Comparison of ENCODE assay signal across 15 cellular contexts in the genomic region with DNA sequence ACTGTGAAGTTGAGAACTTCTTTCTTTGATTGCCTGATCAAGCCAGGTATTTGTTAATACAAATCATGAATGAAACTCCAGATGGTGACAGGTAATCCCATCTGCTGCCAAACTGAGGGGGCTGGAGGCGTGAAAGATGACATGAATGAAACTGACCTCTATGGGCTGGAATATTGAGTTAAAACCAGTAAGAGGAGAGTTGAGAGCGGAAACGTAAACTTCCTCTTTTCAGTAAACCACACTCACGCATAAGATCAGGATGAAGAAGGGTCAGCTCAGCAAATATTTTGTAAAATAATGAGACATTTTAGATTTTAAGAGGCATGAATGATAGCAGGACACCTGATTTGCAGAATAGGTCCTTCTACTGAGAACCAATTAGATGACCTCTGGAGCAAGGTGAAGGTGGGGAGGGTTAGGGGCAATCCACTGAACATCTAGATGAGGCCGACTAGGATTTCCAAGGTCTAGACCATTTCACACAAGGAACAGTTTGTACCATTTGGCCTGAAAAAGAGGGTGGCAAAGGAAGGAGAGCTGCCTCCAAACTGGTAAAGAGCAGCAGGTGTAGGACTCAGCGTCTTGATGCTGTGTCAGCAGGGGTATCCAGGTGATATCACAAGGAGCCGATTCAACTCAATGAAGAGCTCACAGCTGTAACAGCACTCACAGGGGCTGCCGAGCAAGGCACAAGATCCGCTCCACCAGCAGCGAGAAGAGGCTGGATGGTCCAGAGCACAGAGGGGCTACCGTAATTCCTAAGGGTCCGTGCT.
A peak's percentile ranks its signal among the peaks of the same experiment; 100 is the strongest.
DNase-seq lines count a peak whose midpoint lies in the region; ATAC-seq and TF ChIP-seq lines count a peak whose summit lies in the region.
"Had no signal": no experiment of that assay in that cellular context is flagged by ENCODE, and none has a peak within 500 bp of the region (broad histone marks: within the 10 kb centered on the region; RNA-seq: fewer than 3 reads in every experiment).

No MANE protein-coding gene starts in this region.

- in situ Hi-C loops in transverse colon (cut with MboI; ENCODE audit: low pct_ligation_motif_present in 1 of 4, low pct_unique_long_range_greater_than_20kb in 1 of 4, low sequenced_read_pairs in 3 of 4) = no loop called here

- no peak overlapping the region for H3K27ac ChIP-seq in transverse colon
- H3K27ac ChIP-seq in smooth muscle cell (ENCODE audit: low read depth) = no peak overlapping the region
- H3K27ac ChIP-seq: A549, Peyer's patch, suprapubic skin had no signal

- H3K27ac Mint-ChIP-seq in T-cell = no peak overlapping the region
- H3K27ac Mint-ChIP-seq in activated T-cell treated with anti-CD3 and anti-CD28 coated beads, Interleukin-2, amount 50 U/mL, for 24 hours = no peak overlapping the region
- H3K27ac Mint-ChIP-seq: effector memory CD8-positive, alpha-beta T cell; IgD-negative memory B cell had no signal

- no peaks in the 10 kb centered on the region for H3K79me2 ChIP-seq in smooth muscle cell (ENCODE audit: low read depth)

- H3K4me3 Mint-ChIP-seq in T-cell = no peak overlapping the region
- H3K4me3 Mint-ChIP-seq in activated T-cell treated with anti-CD3 and anti-CD28 coated beads, Interleukin-2, amount 50 U/mL, for 24 hours = no peak overlapping the region
- H3K4me3 Mint-ChIP-seq: effector memory CD8-positive, alpha-beta T cell; IgD-negative memory B cell had no signal

- intact Hi-C loops in transverse colon (cut with DNase I; ENCODE audit: low total_unique reads) = no loop called here

- H3K36me3 ChIP-seq in transverse colon (no peaks in the 10 kb centered on the region), smooth muscle cell (ENCODE audit: low read depth) (no peaks in the 10 kb centered on the region)
- H3K36me3 ChIP-seq: Peyer's patch, suprapubic skin had no signal

- no peaks in the 10 kb centered on the region for H3K27me3 Mint-ChIP-seq in T-cell
- no peaks in the 10 kb centered on the region for H3K27me3 Mint-ChIP-seq in activated T-cell treated with anti-CD3 and anti-CD28 coated beads, Interleukin-2, amount 50 U/mL, for 24 hours
- H3K27me3 Mint-ChIP-seq: effector memory CD8-positive, alpha-beta T cell; IgD-negative memory B cell had no signal

- no peak for TF ChIP-seq CTCF in transverse colon (IDR thresholded peaks at IDR 0.05)
- no peak for TF ChIP-seq CTCF in smooth muscle cell (IDR thresholded peaks at IDR 0.05; ENCODE audit: borderline replicate concordance, insufficient read depth, poor library complexity, severe bottlenecking)

- TF ChIP-seq POLR2A in transverse colon (IDR thresholded peaks at IDR 0.05) = no peak

- no peaks in the 10 kb centered on the region for H4K20me1 ChIP-seq in smooth muscle cell (ENCODE audit: low read depth)

- DNase-seq in SIG-M5 treated with dmso at 0.1 percent for 504 hours (lab: John Stamatoyannopoulos, UW; ENCODE audit: unreplicated experiment) (peak; percentile 82), SIG-M5 (lab: John Stamatoyannopoulos, UW) (no peak), NCI-H69 (lab: John Stamatoyannopoulos, UW) (peak; percentile 6), transverse colon (no peak), T-cell (no peak), smooth muscle cell (lab: John Stamatoyannopoulos, UW; ENCODE audit: unreplicated experiment) (no peak)
- DNase-seq in activated T-cell treated with anti-CD3 and anti-CD28 coated beads, Interleukin-2, amount 50 U/mL, for 24 hours = no peak
- DNase-seq: effector memory CD8-positive, alpha-beta T cell; NCI-H2029; Peyer's patch; retina had no signal

- WGBS in transverse colon (ENCODE audit: low coverage in 1 of 2), 2 donors = 87 to 93% methylated on average over 2 to 12 of the region's 12 CpGs
- WGBS in smooth muscle cell (ENCODE audit: low lambda C conversion rate) = 96% methylated on average over 12 of the region's 12 CpGs

- no peak overlapping the region for H3K4me2 ChIP-seq in smooth muscle cell
- H3K4me2 ChIP-seq: A549 had no signal

- TF ChIP-seq EP300 in transverse colon (IDR thresholded peaks at IDR 0.05; ENCODE audit: low read depth) = no peak

- no peak overlapping the region for H2AFZ ChIP-seq in smooth muscle cell (ENCODE audit: low read depth)

- H3K9me3 Mint-ChIP-seq in T-cell = no peaks in the 10 kb centered on the region
- H3K9me3 Mint-ChIP-seq in activated T-cell treated with anti-CD3 and anti-CD28 coated beads, Interleukin-2, amount 50 U/mL, for 24 hours = no peaks in the 10 kb centered on the region
- H3K9me3 Mint-ChIP-seq: effector memory CD8-positive, alpha-beta T cell had no signal

- H3K36me3 Mint-ChIP-seq in T-cell = peaks cover 48% of the 10 kb centered on the region
- peaks cover 55% of the 10 kb centered on the region for H3K36me3 Mint-ChIP-seq in activated T-cell treated with anti-CD3 and anti-CD28 coated beads, Interleukin-2, amount 50 U/mL, for 24 hours (ENCODE audit: low read depth)

- H3K4me1 ChIP-seq in transverse colon (no peaks in the 10 kb centered on the region), smooth muscle cell (ENCODE audit: low read depth) (no peaks in the 10 kb centered on the region)
- H3K4me1 ChIP-seq: Peyer's patch had no signal

- no peak overlapping the region for H3K4me3 ChIP-seq in transverse colon
- no peak overlapping the region for H3K4me3 ChIP-seq in smooth muscle cell
- H3K4me3 ChIP-seq: A549, Peyer's patch, suprapubic skin had no signal

- no peaks in the 10 kb centered on the region for H3K4me1 Mint-ChIP-seq in T-cell
- no peaks in the 10 kb centered on the region for H3K4me1 Mint-ChIP-seq in activated T-cell treated with anti-CD3 and anti-CD28 coated beads, Interleukin-2, amount 50 U/mL, for 24 hours (ENCODE audit: low read depth)

- POLR2A ChIA-PET in T-cell (lab: Charles Lee) = no interaction called here

- ATAC-seq in HG03066 (IDR thresholded peaks at IDR 0.05; ENCODE audit: low read depth, unreplicated experiment) (peak; percentile 69), T-cell (replicated peaks in 1 of 4) (no peak)
- ATAC-seq: A549; effector memory CD8-positive, alpha-beta T cell had no signal

- CTCF ChIA-PET in T-cell (lab: Charles Lee) = no interaction called here

- H3F3A ChIP-seq in smooth muscle cell (ENCODE audit: low read depth) = peaks cover 5% of the 10 kb centered on the region

- H3K9me3 ChIP-seq in transverse colon (no peaks in the 10 kb centered on the region), smooth muscle cell (replicated peaks; ENCODE audit: low read depth) (no peaks in the 10 kb centered on the region)
- H3K9me3 ChIP-seq: A549, Peyer's patch, suprapubic skin had no signal

- no peak overlapping the region for H3K9ac ChIP-seq in smooth muscle cell (ENCODE audit: low read depth)

- H3K27me3 ChIP-seq in transverse colon (no peaks in the 10 kb centered on the region), smooth muscle cell (ENCODE audit: low read depth) (no peaks in the 10 kb centered on the region)
- H3K27me3 ChIP-seq: Peyer's patch, suprapubic skin had no signal

Comparison
In these comparisons a context has a peak if more than half of its experiments do, and no peak if none do; other contexts are left out.
1. DNase-seq: peak in SIG-M5 treated with dmso at 0.1 percent for 504 hours (single experiment) and NCI-H69 (single experiment); none in SIG-M5 (single experiment), transverse colon (single experiment), T-cell (0 of 34), smooth muscle cell (single experiment) and activated T-cell treated with anti-CD3 and anti-CD28 coated beads, Interleukin-2, amount 50 U/mL, for 24 hours (single experiment).